In genomic region chr19:53978975-53979801, GRCh38 we compare ENCODE assay signal across 9 cellular contexts. TPM values are rescaled to one million over a fixed set of nuclear protein-coding genes. Genes with fewer than 3 reads are reported as not detected.
DNase-seq lines count a peak whose midpoint lies in the region; ATAC-seq and TF ChIP-seq lines count a peak whose summit lies in the region.
"Had no signal": no experiment of that assay in that cellular context is flagged by ENCODE, and none has a peak within 500 bp of the region (broad histone marks: within the 10 kb centered on the region; RNA-seq: fewer than 3 reads in every experiment).

No MANE protein-coding gene starts in this region.

- POLR2A ChIA-PET in WTC11 (lab: Charles Lee): interaction anchor here (0.9 to 2.8 kb wide), 10 partner anchors 20 to 117 kb away, joined by 3 to 35 read pairs (median 10); partner anchors contain the start of gene MYADM

- H3K36me3 Mint-ChIP-seq in WTC11: peaks cover 4% of the 10 kb centered on the region; the same call in 1 of the 2 replicates

- intact Hi-C loops in colonic mucosa (cut with DNase I): no loop called here

- peaks cover 43% of the 10 kb centered on the region for H3K27me3 ChIP-seq in colonic mucosa

- no peaks in the 10 kb centered on the region for H3K9me3 ChIP-seq in colonic mucosa

- no peak overlapping the region for H3K27ac ChIP-seq in colonic mucosa

- no peak overlapping the region for H3K9ac ChIP-seq in colonic mucosa (ENCODE audit: low read depth in 2 of 2, low read length in 2 of 2)

- DNase-seq in HFF-Myc (ENCODE audit: extremely low read depth, low read depth) (no peak), WTC11 (ENCODE audit: low spot score) (no peak), fibroblast of pulmonary artery (ENCODE audit: low read depth) (no peak), retinal pigment epithelial cell (ENCODE audit: low read depth) (no peak), colonic mucosa (no peak)

- H3K4me3 ChIP-seq in HFF-Myc (replicated peaks; ENCODE audit: low read depth, low read length) (peak overlapping the region; percentile 46), fibroblast of pulmonary artery (replicated peaks; ENCODE audit: low read depth, low read length) (peak overlapping the region; percentile 65), retinal pigment epithelial cell (ENCODE audit: low read length) (peak overlapping the region; percentile 49), colonic mucosa (no peak overlapping the region)

- no peaks in the 10 kb centered on the region for H3K9me3 Mint-ChIP-seq in WTC11

- no peaks in the 10 kb centered on the region for H3K36me3 ChIP-seq in colonic mucosa

- H3K4me3 Mint-ChIP-seq in WTC11: peak overlapping the region; percentile 93

- no peak for TF ChIP-seq CTCF in HFF-Myc (IDR thresholded peaks at IDR 0.05; ENCODE audit: low read depth, low read length, missing control alignments)
- TF ChIP-seq CTCF in WTC11 (IDR thresholded peaks at IDR 0.05): no peak
- TF ChIP-seq CTCF in fibroblast of pulmonary artery (IDR thresholded peaks at IDR 0.05; ENCODE audit: low read length, missing control alignments): no peak
- no peak for TF ChIP-seq CTCF in retinal pigment epithelial cell (conservative IDR thresholded peaks at IDR 0.05; ENCODE audit: low read depth, low read length)
- TF ChIP-seq CTCF in colonic mucosa (IDR thresholded peaks at IDR 0.05): no peak

- H3K27ac Mint-ChIP-seq in WTC11: peak overlapping the region; percentile 95

- H3K4me1 ChIP-seq in colonic mucosa: no peaks in the 10 kb centered on the region

- ATAC-seq in WTC11 (no peak), GM18867 (IDR thresholded peaks at IDR 0.05; ENCODE audit: unreplicated experiment) (no peak), HG03025 (IDR thresholded peaks at IDR 0.05; ENCODE audit: low FRiP score, unreplicated experiment) (no peak)

- H3K27me3 Mint-ChIP-seq in WTC11 (ENCODE audit: low read depth): peaks cover 4% of the 10 kb centered on the region; the same call in 1 of the 2 replicates

- CTCF ChIA-PET in WTC11 (lab: Charles Lee): interaction anchor here (0.9 to 3.2 kb wide), 13 partner anchors 22 to 186 kb away, joined by 3 to 44 read pairs (median 12); no protein-coding TSS in a partner anchor

- peaks cover 15% of the 10 kb centered on the region for H3K4me1 Mint-ChIP-seq in WTC11

TF ChIP-seq in WTC11, 78 proteins besides CTCF, POLR2A, EP300 and RAD21:
- TF ChIP-seq AR (CRISPR knock-in tag; IDR thresholded peaks at IDR 0.05) (peak; percentile 53), MAX (CRISPR knock-in tag; IDR thresholded peaks at IDR 0.05) (no peak), ERG (CRISPR knock-in tag; IDR thresholded peaks at IDR 0.05) (0 out of 2 replicates have a peak, but pooled peaks have one; percentile 62)

RNA-seq across cellular contexts. Expression of gene CACNG6, which starts 12.2 kb away (rescaled TPM):
- total RNA-seq in WTC11 (2021) (2.5 to 3.3 TPM (median 2.5 TPM) in 3 replicates), colonic mucosa (not detected)
- total RNA-seq: left lobe of liver had no signal

RNA-seq across cellular contexts. Expression of gene CACNG8, which starts 16.5 kb away (rescaled TPM):
- total RNA-seq in WTC11 (2021) (12.5 to 15.7 TPM (median 15.1 TPM) in 3 replicates), colonic mucosa (under 1 TPM; 0.02 to 0.03 TPM)
- total RNA-seq: bronchial epithelial cell, left lobe of liver had no signal

Comparison
In these comparisons a context has a peak if more than half of its experiments do, and no peak if none do; other contexts are left out.
1. RNA of gene CACNG8, which starts 16.5 kb away (total RNA-seq): 12.5 to 15.7 TPM in WTC11; 0.02 to 0.03 TPM in colonic mucosa; every median in the first group is over 10 times any median in the second.